In the genomic region with DNA sequence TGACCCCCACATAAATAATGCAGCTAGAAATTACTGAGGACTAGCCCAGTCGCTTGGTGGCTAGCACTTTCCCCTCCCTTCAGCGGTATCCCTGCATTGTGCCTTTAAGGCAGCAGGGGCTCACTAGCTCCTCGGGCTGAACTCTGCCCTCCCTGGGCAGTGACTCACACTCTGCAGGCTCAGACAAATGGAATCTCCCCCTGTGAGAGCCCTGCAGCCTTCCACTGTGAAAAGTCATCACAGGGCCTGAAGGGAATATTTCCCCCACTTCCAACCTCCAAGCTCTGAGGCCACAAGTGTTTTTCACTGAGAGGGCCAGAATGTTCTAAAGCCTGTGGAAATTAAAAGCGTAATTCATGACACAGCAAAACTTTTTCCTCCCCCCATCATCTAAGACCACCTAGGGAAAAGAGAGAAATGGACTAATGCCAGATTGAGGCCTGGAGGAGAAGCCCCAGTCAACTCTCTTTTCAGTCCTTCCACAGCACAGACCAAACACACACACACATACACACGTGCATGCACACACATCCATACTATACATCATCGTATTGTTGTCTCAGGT, we compare ENCODE assay signal across 9 cellular contexts.
DNase-seq lines count a peak whose midpoint lies in the region; ATAC-seq and TF ChIP-seq lines count a peak whose summit lies in the region.
"Had no signal": no experiment of that assay in that cellular context is flagged by ENCODE, and none has a peak within 500 bp of the region (broad histone marks: within the 10 kb centered on the region; RNA-seq: fewer than 3 reads in every experiment).

No MANE protein-coding gene starts in this region.

- TF ChIP-seq CTCF in esophagus squamous epithelium (IDR thresholded peaks at IDR 0.05) (no peak), nephron (IDR thresholded peaks at IDR 0.05; ENCODE audit: unreplicated experiment in 3 of 3) (no peak)

- whole genome bisulfite sequencing in esophagus squamous epithelium, 2 donors: 32 to 39% methylated on average over 4 to 6 of the region's 6 CpGs

- TF ChIP-seq POLR2A in esophagus squamous epithelium (IDR thresholded peaks at IDR 0.05): no peak

- H3K4me3 Mint-ChIP-seq in nephron: peak overlapping the region; percentile 53 to 60 (median 56)
- H3K4me3 Mint-ChIP-seq: activated naive CD8-positive, alpha-beta T cell treated with anti-CD3 and anti-CD28 coated beads, Interleukin-2, amount 10 ng/mL, durations not matched to agents 7 days and 5 days had no signal

- H3K9me3 Mint-ChIP-seq in nephron: peaks cover 2% of the 10 kb centered on the region

- no peak overlapping the region for H3K4me3 ChIP-seq in NT2/D1 (ENCODE audit: insufficient read length, low read depth)
- H3K4me3 ChIP-seq in esophagus squamous epithelium: no peak overlapping the region

- H3K4me1 ChIP-seq in NT2/D1 (ENCODE audit: insufficient read depth, insufficient read length) (no peaks in the 10 kb centered on the region), esophagus squamous epithelium (peaks cover 0 to 54% (median 20%) of the 10 kb centered on the region in 3 donors)

- H3K27me3 ChIP-seq in NT2/D1 (ENCODE audit: insufficient read depth, insufficient read length) (no peaks in the 10 kb centered on the region), esophagus squamous epithelium (no peaks in the 10 kb centered on the region)

- ATAC-seq in GM21390 (IDR thresholded peaks at IDR 0.05; ENCODE audit: unreplicated experiment) (no peak), HG03175 (IDR thresholded peaks at IDR 0.05; ENCODE audit: unreplicated experiment) (no peak), GM19455 (IDR thresholded peaks at IDR 0.05; ENCODE audit: unreplicated experiment) (no peak)

- H3K27ac Mint-ChIP-seq in nephron: peak overlapping the region; percentile 97 to 99 (median 98)
- H3K27ac Mint-ChIP-seq: activated naive CD8-positive, alpha-beta T cell treated with anti-CD3 and anti-CD28 coated beads, Interleukin-2, amount 10 ng/mL, durations not matched to agents 7 days and 5 days had no signal

- peak overlapping the region; percentile 39 to 86 (median 80) for H3K27ac ChIP-seq in esophagus squamous epithelium

- DNase-seq in AG20443 (ENCODE audit: low spot score) (peak; percentile 89), NT2/D1 (ENCODE audit: low read depth, low spot score) (peak; percentile 83), esophagus squamous epithelium (lab: John Stamatoyannopoulos, UW) (no peak), cortex of kidney (lab: John Stamatoyannopoulos, UW) (no peak)
- DNase-seq: activated naive CD8-positive, alpha-beta T cell treated with anti-CD3 and anti-CD28 coated beads, Interleukin-2, amount 10 ng/mL, durations not matched to agents 7 days and 5 days had no signal

- no peaks in the 10 kb centered on the region for H3K36me3 ChIP-seq in NT2/D1 (ENCODE audit: insufficient read depth, insufficient read length, low read length)
- H3K36me3 ChIP-seq in esophagus squamous epithelium: no peaks in the 10 kb centered on the region

- no peaks in the 10 kb centered on the region for H3K27me3 Mint-ChIP-seq in nephron (ENCODE audit: low read depth)
- H3K27me3 Mint-ChIP-seq: activated naive CD8-positive, alpha-beta T cell treated with anti-CD3 and anti-CD28 coated beads, Interleukin-2, amount 10 ng/mL, durations not matched to agents 7 days and 5 days had no signal

- H3K36me3 Mint-ChIP-seq in nephron (ENCODE audit: low read depth): no peaks in the 10 kb centered on the region
- H3K36me3 Mint-ChIP-seq: activated naive CD8-positive, alpha-beta T cell treated with anti-CD3 and anti-CD28 coated beads, Interleukin-2, amount 10 ng/mL, durations not matched to agents 7 days and 5 days had no signal

- peaks cover 81% of the 10 kb centered on the region for H3K4me1 Mint-ChIP-seq in nephron
- H3K4me1 Mint-ChIP-seq: activated naive CD8-positive, alpha-beta T cell treated with anti-CD3 and anti-CD28 coated beads, Interleukin-2, amount 10 ng/mL, durations not matched to agents 7 days and 5 days had no signal

- peak overlapping the region; percentile 36 for H3K9ac ChIP-seq in NT2/D1 (ENCODE audit: insufficient read length, low read depth)

- intact Hi-C loops in esophagus squamous epithelium (cut with DNase I): no loop called here

- H3K9me3 ChIP-seq in NT2/D1 (ENCODE audit: insufficient read depth, low read length) (no peaks in the 10 kb centered on the region), esophagus squamous epithelium (no peaks in the 10 kb centered on the region)

Comparison
In these comparisons a context has a peak if more than half of its experiments do, and no peak if none do; other contexts are left out.
1. DNase-seq: peak in AG20443 (single experiment) and NT2/D1 (single experiment); none in esophagus squamous epithelium (single experiment) and cortex of kidney (single experiment).